ENCODE assay signal across 1 cellular context in genomic region chr4:150004481-150004880, GRCh38.
TF ChIP-seq lines count a peak whose summit lies in the region.

No MANE protein-coding gene starts in this region.

TF ChIP-seq in SK-N-SH, 30 proteins besides CTCF, POLR2A, EP300 and RAD21 (continued from another document):
- TF ChIP-seq, protein P1, sequence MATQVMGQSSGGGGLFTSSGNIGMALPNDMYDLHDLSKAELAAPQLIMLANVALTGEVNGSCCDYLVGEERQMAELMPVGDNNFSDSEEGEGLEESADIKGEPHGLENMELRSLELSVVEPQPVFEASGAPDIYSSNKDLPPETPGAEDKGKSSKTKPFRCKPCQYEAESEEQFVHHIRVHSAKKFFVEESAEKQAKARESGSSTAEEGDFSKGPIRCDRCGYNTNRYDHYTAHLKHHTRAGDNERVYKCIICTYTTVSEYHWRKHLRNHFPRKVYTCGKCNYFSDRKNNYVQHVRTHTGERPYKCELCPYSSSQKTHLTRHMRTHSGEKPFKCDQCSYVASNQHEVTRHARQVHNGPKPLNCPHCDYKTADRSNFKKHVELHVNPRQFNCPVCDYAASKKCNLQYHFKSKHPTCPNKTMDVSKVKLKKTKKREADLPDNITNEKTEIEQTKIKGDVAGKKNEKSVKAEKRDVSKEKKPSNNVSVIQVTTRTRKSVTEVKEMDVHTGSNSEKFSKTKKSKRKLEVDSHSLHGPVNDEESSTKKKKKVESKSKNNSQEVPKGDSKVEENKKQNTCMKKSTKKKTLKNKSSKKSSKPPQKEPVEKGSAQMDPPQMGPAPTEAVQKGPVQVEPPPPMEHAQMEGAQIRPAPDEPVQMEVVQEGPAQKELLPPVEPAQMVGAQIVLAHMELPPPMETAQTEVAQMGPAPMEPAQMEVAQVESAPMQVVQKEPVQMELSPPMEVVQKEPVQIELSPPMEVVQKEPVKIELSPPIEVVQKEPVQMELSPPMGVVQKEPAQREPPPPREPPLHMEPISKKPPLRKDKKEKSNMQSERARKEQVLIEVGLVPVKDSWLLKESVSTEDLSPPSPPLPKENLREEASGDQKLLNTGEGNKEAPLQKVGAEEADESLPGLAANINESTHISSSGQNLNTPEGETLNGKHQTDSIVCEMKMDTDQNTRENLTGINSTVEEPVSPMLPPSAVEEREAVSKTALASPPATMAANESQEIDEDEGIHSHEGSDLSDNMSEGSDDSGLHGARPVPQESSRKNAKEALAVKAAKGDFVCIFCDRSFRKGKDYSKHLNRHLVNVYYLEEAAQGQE (IDR thresholded peaks at IDR 0.05; ENCODE audit: low read depth, low read length) = no peak
- TF ChIP-seq, protein P2, sequence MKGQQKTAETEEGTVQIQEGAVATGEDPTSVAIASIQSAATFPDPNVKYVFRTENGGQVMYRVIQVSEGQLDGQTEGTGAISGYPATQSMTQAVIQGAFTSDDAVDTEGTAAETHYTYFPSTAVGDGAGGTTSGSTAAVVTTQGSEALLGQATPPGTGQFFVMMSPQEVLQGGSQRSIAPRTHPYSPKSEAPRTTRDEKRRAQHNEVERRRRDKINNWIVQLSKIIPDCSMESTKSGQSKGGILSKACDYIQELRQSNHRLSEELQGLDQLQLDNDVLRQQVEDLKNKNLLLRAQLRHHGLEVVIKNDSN (IDR thresholded peaks at IDR 0.05; ENCODE audit: borderline replicate concordance, low read depth) = no peak
- TF ChIP-seq MEF2A (IDR thresholded peaks at IDR 0.05; ENCODE audit: borderline replicate concordance, low read depth) (peak; percentile 79; the same call in 1 of the 2 replicates), NFIC (IDR thresholded peaks at IDR 0.05; ENCODE audit: borderline replicate concordance) (no peak), SIN3A (IDR thresholded peaks at IDR 0.05; ENCODE audit: borderline replicate concordance, low read depth, low read length) (no peak), POLR2AphosphoS5 (IDR thresholded peaks at IDR 0.05; ENCODE audit: low read depth, low read length) (no peak; the same call in 1 of the 2 replicates), JUND (IDR thresholded peaks at IDR 0.05) (peak; percentile 25; the same call in 1 of the 2 replicates), FOSL2 (IDR thresholded peaks at IDR 0.05; ENCODE audit: borderline replicate concordance, low read depth) (peak; percentile 31; the same call in 1 of the 2 replicates), MAX (IDR thresholded peaks at IDR 0.05; ENCODE audit: low read depth) (no peak), FOXJ3 (CRISPR knock-in tag; IDR thresholded peaks at IDR 0.05) (no peak), NRF1 (IDR thresholded peaks at IDR 0.05; ENCODE audit: low read depth, low read length) (no peak), TAF1 (IDR thresholded peaks at IDR 0.05; ENCODE audit: borderline replicate concordance, low read depth, low read length) (no peak), RCOR1 (IDR thresholded peaks at IDR 0.05; ENCODE audit: low read length) (no peak), CHD2 (IDR thresholded peaks at IDR 0.05; ENCODE audit: low read length, partially characterized antibody) (no peak)
- TF ChIP-seq, protein P3, sequence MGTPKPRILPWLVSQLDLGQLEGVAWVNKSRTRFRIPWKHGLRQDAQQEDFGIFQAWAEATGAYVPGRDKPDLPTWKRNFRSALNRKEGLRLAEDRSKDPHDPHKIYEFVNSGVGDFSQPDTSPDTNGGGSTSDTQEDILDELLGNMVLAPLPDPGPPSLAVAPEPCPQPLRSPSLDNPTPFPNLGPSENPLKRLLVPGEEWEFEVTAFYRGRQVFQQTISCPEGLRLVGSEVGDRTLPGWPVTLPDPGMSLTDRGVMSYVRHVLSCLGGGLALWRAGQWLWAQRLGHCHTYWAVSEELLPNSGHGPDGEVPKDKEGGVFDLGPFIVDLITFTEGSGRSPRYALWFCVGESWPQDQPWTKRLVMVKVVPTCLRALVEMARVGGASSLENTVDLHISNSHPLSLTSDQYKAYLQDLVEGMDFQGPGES (IDR thresholded peaks at IDR 0.05; ENCODE audit: low read depth, low read length) = no peak
- TF ChIP-seq, protein P4, sequence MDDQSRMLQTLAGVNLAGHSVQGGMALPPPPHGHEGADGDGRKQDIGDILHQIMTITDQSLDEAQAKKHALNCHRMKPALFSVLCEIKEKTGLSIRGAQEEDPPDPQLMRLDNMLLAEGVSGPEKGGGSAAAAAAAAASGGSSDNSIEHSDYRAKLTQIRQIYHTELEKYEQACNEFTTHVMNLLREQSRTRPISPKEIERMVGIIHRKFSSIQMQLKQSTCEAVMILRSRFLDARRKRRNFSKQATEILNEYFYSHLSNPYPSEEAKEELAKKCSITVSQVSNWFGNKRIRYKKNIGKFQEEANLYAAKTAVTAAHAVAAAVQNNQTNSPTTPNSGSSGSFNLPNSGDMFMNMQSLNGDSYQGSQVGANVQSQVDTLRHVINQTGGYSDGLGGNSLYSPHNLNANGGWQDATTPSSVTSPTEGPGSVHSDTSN (IDR thresholded peaks at IDR 0.05) = peak; percentile 67
TF ChIP-seq in SK-N-SH: peak in this region for 7.
